ENCODE assay signal across 9 cellular contexts in genomic region chr1:186304982-186305949, GRCh38. TPM values are rescaled to one million over a fixed set of nuclear protein-coding genes. Genes with fewer than 3 reads are reported as not detected.
DNase-seq lines count a peak whose midpoint lies in the region; ATAC-seq and FAIRE-seq lines count a peak whose summit lies in the region.
"Had no signal": no experiment of that assay in that cellular context is flagged by ENCODE, and none has a peak within 500 bp of the region (broad histone marks: within the 10 kb centered on the region; RNA-seq: fewer than 3 reads in every experiment).

No MANE protein-coding gene starts in this region.

- CTCF ChIA-PET in CD4-positive, alpha-beta memory T cell (lab: Charles Lee; ENCODE audit: partially characterized antibody): interaction anchor here (0.8 to 2.4 kb wide), 9 partner anchors 12 to 70 kb away, joined by 3 to 14 read pairs (median 4); partner anchors contain the start of genes ODR4 and TPR

- H3K27ac Mint-ChIP-seq in CD4-positive, alpha-beta memory T cell: peak overlapping the region; percentile 53 to 91 (median 79)
- H3K27ac Mint-ChIP-seq in naive thymus-derived CD8-positive, alpha-beta T cell: peak overlapping the region; percentile 57 to 97 (median 80)

- peaks cover 79% of the 10 kb centered on the region for H3K4me1 ChIP-seq in CD4-positive, alpha-beta memory T cell (ENCODE audit: insufficient read depth, low read length)

- H3K4me3 Mint-ChIP-seq in CD4-positive, alpha-beta memory T cell: peak overlapping the region in 3 of 8 donors; percentile 3 to 54 (median 37)
- H3K4me3 Mint-ChIP-seq in naive thymus-derived CD8-positive, alpha-beta T cell: peak overlapping the region in 7 of 10 donors; percentile 8 to 52 (median 34)

- intact Hi-C loops in CD4-positive, alpha-beta memory T cell (cut with micrococcal nuclease): loop anchor here (1.0 to 2.0 kb wide), 4 partner anchors 16 to 681 kb away; no protein-coding TSS in a partner anchor

- DNase-seq in CD4-positive, alpha-beta memory T cell: peak in 3 of 5 donors; percentile 25 to 42 (median 34)
- DNase-seq in GM18507 (ENCODE audit: extremely low spot score, insufficient read length, low read depth) (no peak), NCI-H82 treated with DMSO at 0.1 percent for 48 hours (lab: John Stamatoyannopoulos, UW; ENCODE audit: unreplicated experiment) (peak; percentile 80), cerebellar cortex (ENCODE audit: low spot score) (peak; percentile 22), NCI-H1048 (lab: John Stamatoyannopoulos, UW) (no peak)
- DNase-seq in naive thymus-derived CD8-positive, alpha-beta T cell: peak in 2 of 10 donors; percentile 33 to 39

- H3K36me3 Mint-ChIP-seq in CD4-positive, alpha-beta memory T cell: peaks cover 2 to 4% of the 10 kb centered on the region in 2 donors
- peaks cover 0 to 4% (median 3%) of the 10 kb centered on the region in 3 donors for H3K36me3 Mint-ChIP-seq in naive thymus-derived CD8-positive, alpha-beta T cell

- H3K4me1 Mint-ChIP-seq in CD4-positive, alpha-beta memory T cell: peaks cover 31 to 45% (median 39%) of the 10 kb centered on the region in 4 donors
- peaks cover 19 to 52% (median 38%) of the 10 kb centered on the region in 4 donors for H3K4me1 Mint-ChIP-seq in naive thymus-derived CD8-positive, alpha-beta T cell

- no peaks in the 10 kb centered on the region for H3K36me3 ChIP-seq in CD4-positive, alpha-beta memory T cell (ENCODE audit: insufficient read depth, low read length)

- no peaks in the 10 kb centered on the region for H3K27me3 ChIP-seq in CD4-positive, alpha-beta memory T cell (ENCODE audit: insufficient read depth, low read length)

- H3K4me3 ChIP-seq in CD4-positive, alpha-beta memory T cell (ENCODE audit: low read length in 2 of 2): no peak overlapping the region

- POLR2A ChIA-PET in CD4-positive, alpha-beta memory T cell (lab: Charles Lee; ENCODE audit: partially characterized antibody): interaction anchor here (0.6 to 1.9 kb wide), 6 partner anchors 12 to 70 kb away, joined by 3 to 6 read pairs (median 5); partner anchors contain the start of genes ODR4 and TPR
- POLR2A ChIA-PET in naive thymus-derived CD8-positive, alpha-beta T cell (lab: Charles Lee): interaction anchor here (1.4 kb wide), 1 partner anchor 15 kb away, joined by 7 read pairs; no protein-coding TSS in a partner anchor

- ATAC-seq in HG03025 (IDR thresholded peaks at IDR 0.05; ENCODE audit: low FRiP score, unreplicated experiment): peak; percentile 61
- ATAC-seq in naive thymus-derived CD8-positive, alpha-beta T cell: peak; percentile 49 to 57
- ATAC-seq in HG03457 (IDR thresholded peaks at IDR 0.05; ENCODE audit: unreplicated experiment): no peak

- H3K27ac ChIP-seq in CD4-positive, alpha-beta memory T cell (ENCODE audit: low read depth, low read length): no peak overlapping the region

- H3K9me3 Mint-ChIP-seq in CD4-positive, alpha-beta memory T cell: no peaks in the 10 kb centered on the region
- H3K9me3 Mint-ChIP-seq in naive thymus-derived CD8-positive, alpha-beta T cell: no peaks in the 10 kb centered on the region

- peak; percentile 76 for FAIRE-seq in GM18507 (lab: Jason Lieb, UNC)

- H3K27me3 Mint-ChIP-seq in CD4-positive, alpha-beta memory T cell: peaks cover 0 to 1% of the 10 kb centered on the region in 2 donors
- H3K27me3 Mint-ChIP-seq in naive thymus-derived CD8-positive, alpha-beta T cell: no peaks in the 10 kb centered on the region

- no peaks in the 10 kb centered on the region for H3K9me3 ChIP-seq in CD4-positive, alpha-beta memory T cell (ENCODE audit: control insufficient read depth in 1 of 2, low read length in 2 of 2)

RNA-seq across cellular contexts. Expression of gene PRG4, which starts 9.2 kb away (rescaled TPM):
- under 1 TPM; 0.11 to 0.35 TPM for total RNA-seq in CD4-positive, alpha-beta memory T cell
- polyA plus RNA-seq in CD4-positive, alpha-beta memory T cell: under 1 TPM in 1 of 2 donors, not detected in 1; 0.32 TPM
- total RNA-seq in naive thymus-derived CD8-positive, alpha-beta T cell: under 1 TPM in 1 of 2 experiments, not detected in 1; 0.08 TPM
- under 1 TPM in 2 of 3 donors, not detected in 1; 0.05 to 0.06 TPM for polyA plus RNA-seq in naive thymus-derived CD8-positive, alpha-beta T cell
- total RNA-seq: skeletal muscle tissue had no signal

Comparison
In these comparisons a context has a peak if more than half of its experiments do, and no peak if none do; other contexts are left out.
1. DNase-seq: peak in CD4-positive, alpha-beta memory T cell (3 of 5), NCI-H82 treated with DMSO at 0.1 percent for 48 hours (single experiment) and cerebellar cortex (single experiment); none in GM18507 (single experiment) and NCI-H1048 (single experiment).